ENCODE assay signal across 20 cellular contexts in genomic region chr6:15796844-15797243, GRCh38.
"Had no signal": no experiment of that assay in that cellular context is flagged by ENCODE, and none has a peak within 500 bp of the region (broad histone marks: within the 10 kb centered on the region; RNA-seq: fewer than 3 reads in every experiment).

No MANE protein-coding gene starts in this region.

- H3K9ac ChIP-seq: SK-N-SH had no signal

- DNase-seq: activated CD4-positive, alpha-beta T cell treated with anti-CD3 and anti-CD28 coated beads, Interleukin-2, amount 10 ng/mL, durations not matched to agents 24 days and 14 days; activated CD4-positive, CD25-positive, alpha-beta regulatory T cell; activated CD8-positive, alpha-beta T cell treated with anti-CD3 and anti-CD28 coated beads, Interleukin-2, amount 10 ng/mL, durations not matched to agents 7 days and 5 days; activated naive CD4-positive, alpha-beta T cell treated with anti-CD3 and anti-CD28 coated beads for 36 hours; activated T-cell treated with anti-CD3 and anti-CD28 coated beads, Interleukin-2, amount 50 U/mL, for 24 hours; cerebellar nuclear complex; effector CD4-positive, alpha-beta T cell; esophagus squamous epithelium; midbrain; occipital lobe; posterior cingulate gyrus; retina; SK-N-SH; upper lobe of left lung had no signal

- H3K4me3 Mint-ChIP-seq: activated CD4-positive, alpha-beta T cell treated with anti-CD3 and anti-CD28 coated beads, Interleukin-2, amount 10 ng/mL, durations not matched to agents 24 days and 14 days; activated CD8-positive, alpha-beta T cell treated with anti-CD3 and anti-CD28 coated beads, Interleukin-2, amount 10 ng/mL, durations not matched to agents 7 days and 5 days; activated naive CD4-positive, alpha-beta T cell treated with anti-CD3 and anti-CD28 coated beads for 36 hours; activated T-cell treated with anti-CD3 and anti-CD28 coated beads, Interleukin-2, amount 50 U/mL, for 24 hours; brain; T-helper 2 cell treated with Interferon-gamma antibody and Interleukin-4, amounts not matched to agents 5 μg/mL and 100 μg/mL, for 36 hours had no signal

- H3K4me1 Mint-ChIP-seq: activated CD4-positive, alpha-beta T cell treated with anti-CD3 and anti-CD28 coated beads, Interleukin-2, amount 10 ng/mL, durations not matched to agents 24 days and 14 days had no signal

- H3K9me3 ChIP-seq: SK-N-SH, thoracic aorta had no signal

- H3K4me3 ChIP-seq: esophagus squamous epithelium, skin epidermis, thoracic aorta, upper lobe of left lung had no signal

- H3K27ac Mint-ChIP-seq: activated CD4-positive, alpha-beta T cell treated with anti-CD3 and anti-CD28 coated beads, Interleukin-2, amount 10 ng/mL, durations not matched to agents 24 days and 14 days; activated CD8-positive, alpha-beta T cell treated with anti-CD3 and anti-CD28 coated beads, Interleukin-2, amount 10 ng/mL, durations not matched to agents 7 days and 5 days; activated naive CD4-positive, alpha-beta T cell treated with anti-CD3 and anti-CD28 coated beads for 36 hours; activated T-cell treated with anti-CD3 and anti-CD28 coated beads, Interleukin-2, amount 50 U/mL, for 24 hours; activated T-helper 2 cell treated with anti-CD3 and anti-CD28 coated beads, Interferon-gamma antibody, Interleukin-2, Interleukin-4, amounts not matched to agents 10 μg/mL and 5 μg/mL and 100 μg/mL, durations not matched to agents 14 hours and 24 hours and 36 hours; T-helper 2 cell treated with Interferon-gamma antibody and Interleukin-4, amounts not matched to agents 5 μg/mL and 100 μg/mL, for 36 hours had no signal

- H3K27me3 ChIP-seq: esophagus squamous epithelium, upper lobe of left lung had no signal

- H3K27me3 Mint-ChIP-seq: activated CD4-positive, alpha-beta T cell treated with anti-CD3 and anti-CD28 coated beads, Interleukin-2, amount 10 ng/mL, durations not matched to agents 24 days and 14 days had no signal

- H3K9me2 ChIP-seq: SK-N-SH had no signal

- FAIRE-seq: islet of Langerhans had no signal

- H3K36me3 ChIP-seq: esophagus squamous epithelium, thoracic aorta, upper lobe of left lung had no signal

- H3K27ac ChIP-seq: esophagus squamous epithelium, skin epidermis, thoracic aorta, upper lobe of left lung had no signal

- H3K4me2 ChIP-seq: SK-N-SH had no signal

- ATAC-seq: activated CD8-positive, alpha-beta T cell treated with anti-CD3 and anti-CD28 coated beads, Interleukin-2, amount 10 ng/mL, durations not matched to agents 7 days and 5 days had no signal

- H3K36me3 Mint-ChIP-seq: brain had no signal
